Comparison of ENCODE assay signal across 27 cellular contexts in the genomic region with DNA sequence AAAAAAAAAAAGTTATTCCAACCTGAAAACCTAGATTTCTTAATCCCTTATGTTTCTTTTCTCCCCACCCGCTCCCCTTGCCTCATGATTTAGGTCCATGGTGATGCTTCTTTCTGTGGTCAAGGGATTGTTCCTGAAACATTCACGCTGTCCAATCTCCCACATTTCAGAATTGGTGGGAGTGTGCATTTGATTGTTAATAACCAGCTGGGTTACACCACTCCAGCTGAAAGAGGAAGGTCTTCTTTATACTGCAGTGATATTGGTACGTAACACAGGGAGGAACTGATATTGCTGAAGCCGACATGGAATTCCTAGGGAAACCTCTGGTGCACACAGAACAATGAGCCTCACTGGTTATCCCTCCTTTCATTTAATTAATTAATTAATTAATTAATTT.
"Had no signal": no experiment of that assay in that cellular context is flagged by ENCODE, and none has a peak within 500 bp of the region (broad histone marks: within the 10 kb centered on the region; RNA-seq: fewer than 3 reads in every experiment).

No MANE protein-coding gene starts in this region.

- H3K9me3 Mint-ChIP-seq: mesothelial cell of epicardium; natural killer cell; stimulated activated effector memory CD8-positive, alpha-beta T cell treated with anti-CD3 and anti-CD28 coated beads, Interleukin-12 subunit alpha, Interleukin-12 subunit beta, amount 100 ng/mL, for 72 hours; stimulated activated naive CD8-positive, alpha-beta T cell treated with anti-CD3 and anti-CD28 coated beads, Interleukin-15, Interleukin-2, amounts not matched to agents 100 ng/mL and 50 ng/mL, for 24 hours had no signal

- ATAC-seq: left cardiac atrium; left lobe of liver; lower lobe of right lung; natural killer cell; sciatic nerve; stimulated activated effector memory CD8-positive, alpha-beta T cell treated with anti-CD3 and anti-CD28 coated beads, Interleukin-12 subunit alpha, Interleukin-12 subunit beta, amount 100 ng/mL, for 72 hours had no signal

- H3K27me3 ChIP-seq: ovary, right atrium auricular region, suprapubic skin, tibial artery, uterus had no signal

- DNase-seq: hippocampal formation; kidney glomerular epithelial cell; left cardiac atrium; lower lobe of right lung; mammary epithelial cell; mesendoderm; naive B cell; natural killer cell; ovary; stimulated activated CD4-positive, alpha-beta T cell treated with anti-CD3 and anti-CD28 coated beads, Interleukin-12 subunit alpha, Interleukin-12 subunit beta, amount 100 ng/mL, for 4 hours; stimulated activated CD4-positive, alpha-beta T cell treated with anti-CD3 and anti-CD28 coated beads, Interleukin-15, amount 100 ng/mL, for 24 hours; stimulated activated CD4-positive, alpha-beta T cell treated with anti-CD3 and anti-CD28 coated beads, Interleukin-2, amount 100 ng/mL, for 24 hours; stimulated activated CD4-positive, alpha-beta T cell treated with anti-CD3 and anti-CD28 coated beads, Interleukin-4, amount 100 ng/mL, for 1 hour; stimulated activated naive CD4-positive, alpha-beta T cell; tibial artery; trophoblast cell; uterus had no signal

- H3K27ac ChIP-seq: lower lobe of right lung, ovary, right atrium auricular region, skin epidermis, suprapubic skin, thoracic aorta, tibial artery, uterus had no signal

- H3K4me3 Mint-ChIP-seq: mesothelial cell of epicardium; naive B cell; natural killer cell; stimulated activated effector memory CD8-positive, alpha-beta T cell treated with anti-CD3 and anti-CD28 coated beads, Interleukin-12 subunit alpha, Interleukin-12 subunit beta, amount 100 ng/mL, for 72 hours; stimulated activated naive CD8-positive, alpha-beta T cell treated with anti-CD3 and anti-CD28 coated beads, Interleukin-15, Interleukin-2, amounts not matched to agents 100 ng/mL and 50 ng/mL, for 24 hours had no signal

- H3K27ac Mint-ChIP-seq: mesothelial cell of epicardium; naive B cell; natural killer cell; progenitor cell of endocrine pancreas; stimulated activated effector memory CD8-positive, alpha-beta T cell treated with anti-CD3 and anti-CD28 coated beads, Interleukin-12 subunit alpha, Interleukin-12 subunit beta, amount 100 ng/mL, for 72 hours; stimulated activated naive CD8-positive, alpha-beta T cell treated with anti-CD3 and anti-CD28 coated beads, Interleukin-15, Interleukin-2, amounts not matched to agents 100 ng/mL and 50 ng/mL, for 24 hours had no signal

- H3K9me3 ChIP-seq: lower lobe of right lung, ovary, right atrium auricular region, suprapubic skin, thoracic aorta, tibial artery, uterus had no signal

- H3K4me3 ChIP-seq: lower lobe of right lung, ovary, right atrium auricular region, skin epidermis, suprapubic skin, thoracic aorta, tibial artery, uterus had no signal

- H3K36me3 Mint-ChIP-seq: natural killer cell had no signal

- H3K4me1 ChIP-seq: lower lobe of right lung, right atrium auricular region, suprapubic skin, tibial artery, uterus had no signal

- H3K4me1 Mint-ChIP-seq: mesothelial cell of epicardium; natural killer cell; stimulated activated effector memory CD8-positive, alpha-beta T cell treated with anti-CD3 and anti-CD28 coated beads, Interleukin-12 subunit alpha, Interleukin-12 subunit beta, amount 100 ng/mL, for 72 hours had no signal

- H3K27me3 Mint-ChIP-seq: naive B cell; progenitor cell of endocrine pancreas; stimulated activated naive CD8-positive, alpha-beta T cell treated with anti-CD3 and anti-CD28 coated beads, Interleukin-15, Interleukin-2, amounts not matched to agents 100 ng/mL and 50 ng/mL, for 24 hours had no signal

- H3K36me3 ChIP-seq: ovary, uterus had no signal
